8 cellular contexts compared by ENCODE assay signal in the genomic region with DNA sequence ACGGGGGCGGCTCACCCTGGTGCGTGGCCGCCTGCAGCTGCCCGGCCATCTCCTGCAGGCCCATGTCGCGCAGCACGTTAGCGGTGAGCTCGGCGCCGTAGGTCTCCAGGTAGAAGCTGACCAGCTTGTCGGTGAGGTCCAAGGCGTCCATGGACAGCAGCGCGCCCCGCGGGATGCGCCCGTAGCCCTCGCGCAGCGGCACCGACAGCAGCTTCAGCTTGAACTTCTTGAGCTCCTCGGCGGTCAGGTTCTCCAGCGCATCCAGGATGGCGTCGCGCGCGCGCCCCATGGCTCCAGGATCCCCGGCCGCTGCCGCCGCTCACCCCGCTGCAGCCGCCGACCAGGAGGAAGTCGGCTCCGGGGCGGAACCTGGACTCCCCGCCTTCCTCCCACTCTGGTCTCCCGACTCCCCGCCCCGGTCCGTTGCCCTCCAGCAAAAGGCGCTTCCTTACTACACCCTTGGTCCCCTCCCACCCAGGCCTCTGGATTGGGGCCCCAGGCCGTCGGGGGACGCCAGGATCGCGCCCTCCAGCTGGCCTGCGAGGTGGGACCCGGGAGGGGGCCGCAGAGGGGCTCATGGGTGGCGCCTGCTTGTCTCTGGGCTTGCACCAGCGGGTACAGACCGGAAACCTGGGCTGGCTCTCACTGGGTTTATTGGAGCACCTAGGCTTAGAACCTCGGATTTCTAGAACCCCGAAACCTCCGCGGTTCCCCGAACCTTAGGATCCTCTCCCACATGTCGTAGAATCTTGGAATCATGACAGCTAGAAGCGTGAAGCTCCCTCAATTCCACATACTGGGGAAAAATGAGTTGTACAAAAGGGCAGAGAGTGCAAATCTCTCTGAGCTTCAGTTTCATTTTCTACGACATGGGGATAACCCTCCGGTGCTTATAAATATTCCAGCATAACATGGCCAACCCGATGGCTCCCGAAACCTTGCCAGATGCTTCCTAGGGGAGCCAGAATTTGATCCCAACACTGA. TPM values are rescaled to one million over a fixed set of nuclear protein-coding genes. Genes with fewer than 3 reads are reported as not detected.
DNase-seq lines count a peak whose midpoint lies in the region; ATAC-seq and TF ChIP-seq lines count a peak whose summit lies in the region.

A gene (minus strand): TSS at position 359 of the 984 bp plus-strand sequence. CDS start 70 bp downstream, at position 289.

- intact Hi-C loops in T-helper 2 cell treated with Interferon-gamma antibody and Interleukin-4, amounts not matched to agents 100 ng/mL and 5 ng/mL, for 36 hours (cut with micrococcal nuclease): loop anchor here (2.0 to 5.0 kb wide), 4 partner anchors 84 to 665 kb away; a partner anchor contains a TSS
- intact Hi-C loops in aorta (cut with DNase I): no loop called here

- ATAC-seq in HG03135 (IDR thresholded peaks at IDR 0.05; ENCODE audit: unreplicated experiment) (peak; percentile 29), aorta (ENCODE audit: low FRiP score) (peak; percentile 82)

- H3K4me3 ChIP-seq in epithelial cell of proximal tubule (ENCODE audit: low read depth, low read length) (peak within 1 kb of the TSS; percentile 63), mucosa of rectum (ENCODE audit: low read length in 2 of 2) (peak within 1 kb of the TSS; percentile 87 to 93), aorta (ENCODE audit: low read length in 2 of 2) (peak within 1 kb of the TSS; percentile 5 to 45)

- TF ChIP-seq CTCF in epithelial cell of proximal tubule (conservative IDR thresholded peaks at IDR 0.05; ENCODE audit: low read depth, low read length): no peak

- H3K9me3 ChIP-seq in mucosa of rectum (ENCODE audit: control insufficient read depth in 2 of 2, low read length in 2 of 2): no peaks in the 10 kb centered on the region
- H3K9me3 ChIP-seq in aorta (ENCODE audit: control insufficient read depth, low read length): no peaks in the 10 kb centered on the region

- H3K4me1 ChIP-seq in mucosa of rectum (ENCODE audit: control insufficient read depth in 2 of 2, insufficient read depth in 2 of 2, low read length in 2 of 2) (peaks cover 24 to 25% of the 10 kb centered on the region in 2 donors), aorta (ENCODE audit: control insufficient read depth in 1 of 2, insufficient read depth in 2 of 2, low read length in 2 of 2) (no peaks in the 10 kb centered on the region)

- WGBS in aorta, 2 donors: 6 to 8% methylated on average over 59 to 71 of the region's 71 CpGs

- peak; percentile 59 for DNase-seq in stimulated activated CD4-positive, alpha-beta T cell treated with anti-CD3 and anti-CD28 coated beads, Interleukin-15, amount 100 ng/mL, for 24 hours
- DNase-seq in stimulated activated CD4-positive, alpha-beta T cell treated with anti-CD3 and anti-CD28 coated beads, Interleukin-4, amount 100 ng/mL, for 24 hours: no peak
- no peak for DNase-seq in epithelial cell of proximal tubule (ENCODE audit: low read depth)
- peak; percentile 85 to 86 for DNase-seq in aorta
- DNase-seq in NCI-H2171 (lab: John Stamatoyannopoulos, UW): no peak

- H3K27ac ChIP-seq in mucosa of rectum (ENCODE audit: low read depth in 2 of 2, low read length in 2 of 2): peak within 1 kb of the TSS; percentile 86 to 87
- H3K27ac ChIP-seq in aorta (ENCODE audit: low read depth in 1 of 2, low read length in 2 of 2): no peak within 1 kb of the TSS

- H3K27me3 ChIP-seq in mucosa of rectum (ENCODE audit: control insufficient read depth in 2 of 2, insufficient read depth in 2 of 2, low read length in 2 of 2) (no peaks in the 10 kb centered on the region), aorta (ENCODE audit: control insufficient read depth in 1 of 2, insufficient read depth in 2 of 2, low read length in 1 of 2) (no peaks in the 10 kb centered on the region)

- peaks cover 2 to 4% of the 10 kb centered on the region in 2 donors for H3K36me3 ChIP-seq in mucosa of rectum (ENCODE audit: control insufficient read depth in 2 of 2, insufficient read depth in 2 of 2, low read length in 2 of 2)
- H3K36me3 ChIP-seq in aorta (ENCODE audit: control insufficient read depth in 1 of 2, insufficient read depth in 2 of 2, low read length in 1 of 2): no peaks in the 10 kb centered on the region

- H3K9ac ChIP-seq in mucosa of rectum (ENCODE audit: low read depth in 1 of 2, low read length in 2 of 2): peak within 1 kb of the TSS; percentile 79 to 83

RNA-seq across cellular contexts. Expression of the gene that starts here (rescaled TPM):
- 66.7 and 72.4 TPM in 2 replicates for total RNA-seq in T-helper 2 cell treated with Interferon-gamma antibody and Interleukin-4, amounts not matched to agents 100 ng/mL and 5 ng/mL, for 36 hours
- total RNA-seq in epithelial cell of proximal tubule (22.0 and 43.5 TPM in 2 replicates), aorta (10 to 100 TPM; 13.3 to 23.9 TPM)
- polyA plus RNA-seq in aorta: 10 to 100 TPM; 14.7 to 52.7 TPM

Comparison
In these comparisons a context has a peak if more than half of its experiments do, and no peak if none do; other contexts are left out.
1. DNase-seq: peak in stimulated activated CD4-positive, alpha-beta T cell treated with anti-CD3 and anti-CD28 coated beads, Interleukin-15, amount 100 ng/mL, for 24 hours (single experiment) and aorta (2 of 2); none in stimulated activated CD4-positive, alpha-beta T cell treated with anti-CD3 and anti-CD28 coated beads, Interleukin-4, amount 100 ng/mL, for 24 hours (single experiment), epithelial cell of proximal tubule (single experiment) and NCI-H2171 (single experiment).
2. H3K4me3 ChIP-seq: peak in every context shown above with its lines; median percentile 90 in mucosa of rectum; 63 in epithelial cell of proximal tubule; 25 in aorta.
3. H3K27ac ChIP-seq: peak in mucosa of rectum (2 of 2); none in aorta (0 of 2).